In genomic region chr4:173056271-173056670, GRCh38 we compare ENCODE assay signal across 20 cellular contexts.
A peak's percentile ranks its signal among the peaks of the same experiment; 100 is the strongest.
DNase-seq lines count a peak whose midpoint lies in the region; ATAC-seq and TF ChIP-seq lines count a peak whose summit lies in the region.
"Had no signal": no experiment of that assay in that cellular context is flagged by ENCODE, and none has a peak within 500 bp of the region (broad histone marks: within the 10 kb centered on the region; RNA-seq: fewer than 3 reads in every experiment).

No MANE protein-coding gene starts in this region.

- intact Hi-C loops in body of pancreas (cut with DNase I) (no loop called here), Caco-2 (cut with micrococcal nuclease; ENCODE audit: unreplicated experiment) (no loop called here)

- H3K9me3 ChIP-seq in body of pancreas (no peaks in the 10 kb centered on the region), Caco-2 (no peaks in the 10 kb centered on the region)

- no peaks in the 10 kb centered on the region for H3K36me3 Mint-ChIP-seq in progenitor cell of endocrine pancreas (ENCODE audit: insufficient read depth)
- no peaks in the 10 kb centered on the region for H3K36me3 Mint-ChIP-seq in Caco-2 (ENCODE audit: insufficient read depth, unreplicated experiment)
- H3K36me3 Mint-ChIP-seq: CD8-positive, alpha-beta memory T cell had no signal

- ATAC-seq in body of pancreas (no peak), GM19397 (IDR thresholded peaks at IDR 0.05; ENCODE audit: unreplicated experiment) (no peak)
- ATAC-seq: SK-N-SH treated with all-trans-retinoic acid at 6 μM for 48 hours had no signal

- 66 to 67% methylated on average over 5 of the region's 5 CpGs for WGBS in body of pancreas, 2 donors

- peak overlapping the region; percentile 6 for H3K27ac Mint-ChIP-seq in progenitor cell of endocrine pancreas
- no peak overlapping the region for H3K27ac Mint-ChIP-seq in Caco-2 (ENCODE audit: unreplicated experiment)
- H3K27ac Mint-ChIP-seq: CD8-positive, alpha-beta memory T cell had no signal

- no peaks in the 10 kb centered on the region for H3K27me3 ChIP-seq in body of pancreas
- H3K27me3 ChIP-seq in Caco-2 (replicated peaks; ENCODE audit: control insufficient read depth, insufficient read depth, low read length): no peaks in the 10 kb centered on the region

- H3K4me3 Mint-ChIP-seq in progenitor cell of endocrine pancreas (ENCODE audit: low read depth) (no peak overlapping the region), Caco-2 (ENCODE audit: unreplicated experiment) (no peak overlapping the region)
- H3K4me3 Mint-ChIP-seq: CD8-positive, alpha-beta memory T cell had no signal

- TF ChIP-seq CTCF in body of pancreas (IDR thresholded peaks at IDR 0.05) (no peak), progenitor cell of endocrine pancreas (IDR thresholded peaks at IDR 0.05; ENCODE audit: unreplicated experiment) (no peak), Caco-2 (IDR thresholded peaks at IDR 0.05; ENCODE audit: insufficient read depth in 1 of 2, low read depth in 1 of 2, low read length in 1 of 2, severe bottlenecking in 1 of 2, unreplicated experiment in 1 of 2) (no peak)

- H3K4me1 Mint-ChIP-seq in progenitor cell of endocrine pancreas (ENCODE audit: low read depth) (peaks cover 18% of the 10 kb centered on the region), Caco-2 (ENCODE audit: low read depth, unreplicated experiment) (no peaks in the 10 kb centered on the region)
- H3K4me1 Mint-ChIP-seq: CD8-positive, alpha-beta memory T cell had no signal

- H3K4me3 ChIP-seq in body of pancreas (no peak overlapping the region), Caco-2 (ENCODE audit: low read depth, low read length) (no peak overlapping the region)
- H3K4me3 ChIP-seq: PC-9 had no signal

- H3K4me1 ChIP-seq in body of pancreas: peaks cover 22% of the 10 kb centered on the region
- no peaks in the 10 kb centered on the region for H3K4me1 ChIP-seq in Caco-2

- POLR2A ChIA-PET in Caco-2 (lab: Charles Lee): no interaction called here

- H3K9me3 Mint-ChIP-seq in progenitor cell of endocrine pancreas (ENCODE audit: low read depth) (no peaks in the 10 kb centered on the region), Caco-2 (ENCODE audit: unreplicated experiment) (no peaks in the 10 kb centered on the region)
- H3K9me3 Mint-ChIP-seq: CD8-positive, alpha-beta memory T cell had no signal

- peak; percentile 39 for DNase-seq in NCI-H748 (lab: John Stamatoyannopoulos, UW; ENCODE audit: unreplicated experiment)
- DNase-seq in NCI-H748 treated with DMSO at 0.1 percent for 48 hours (lab: John Stamatoyannopoulos, UW): no peak
- peak; percentile 33 to 51 for DNase-seq in NCI-H1930 (lab: John Stamatoyannopoulos, UW)
- no peak for DNase-seq in body of pancreas
- DNase-seq in progenitor cell of endocrine pancreas (ENCODE audit: low spot score, unreplicated experiment): no peak
- DNase-seq in NCI-H2029 (lab: John Stamatoyannopoulos, UW): no peak
- no peak for DNase-seq in Caco-2
- DNase-seq: 8988T; AML-193; C1 segment of cervical spinal cord; CD8-positive, alpha-beta memory T cell; GOT3; HCEC 1CT; KG1; NCI-H2171 treated with DMSO at 0.1 percent for 48 hours; NCI-H524 treated with DMSO at 0.1 percent for 48 hours; PC-9; SIG-M5 had no signal

- CTCF ChIA-PET in Caco-2 (lab: Charles Lee): interaction anchor here (0.7 kb wide), 2 partner anchors 21 to 35 kb away, joined by 3 to 4 read pairs; no protein-coding TSS in a partner anchor

- H3K36me3 ChIP-seq in body of pancreas (replicated peaks in 1 of 2; ENCODE audit: insufficient read depth in 1 of 2, low read depth in 2 of 2): no peaks in the 10 kb centered on the region
- no peaks in the 10 kb centered on the region for H3K36me3 ChIP-seq in Caco-2 (ENCODE audit: control insufficient read depth, insufficient read depth, low read length)

- H3K27me3 Mint-ChIP-seq in progenitor cell of endocrine pancreas (peaks cover 3% of the 10 kb centered on the region), Caco-2 (ENCODE audit: insufficient read depth, unreplicated experiment) (peaks cover under 1% of the 10 kb centered on the region)

- TF ChIP-seq POLR2A in body of pancreas (IDR thresholded peaks at IDR 0.05): no peak

- H3K27ac ChIP-seq in body of pancreas: peak overlapping the region in 3 of 4 donors; percentile 16 to 66 (median 17)
- H3K27ac ChIP-seq: PC-9 had no signal

- no TSS peak for BruUV-seq in Caco-2 (replicated peaks; lab: Mats Ljungman, UMichigan)

Comparison
In these comparisons a context has a peak if more than half of its experiments do, and no peak if none do; other contexts are left out.
1. DNase-seq: peak in NCI-H748 (single experiment) and NCI-H1930 (2 of 2); none in NCI-H748 treated with DMSO at 0.1 percent for 48 hours (single experiment), body of pancreas (0 of 4), progenitor cell of endocrine pancreas (single experiment), NCI-H2029 (single experiment) and Caco-2 (0 of 2).